ENCODE assay signal across 20 cellular contexts in the genomic region with DNA sequence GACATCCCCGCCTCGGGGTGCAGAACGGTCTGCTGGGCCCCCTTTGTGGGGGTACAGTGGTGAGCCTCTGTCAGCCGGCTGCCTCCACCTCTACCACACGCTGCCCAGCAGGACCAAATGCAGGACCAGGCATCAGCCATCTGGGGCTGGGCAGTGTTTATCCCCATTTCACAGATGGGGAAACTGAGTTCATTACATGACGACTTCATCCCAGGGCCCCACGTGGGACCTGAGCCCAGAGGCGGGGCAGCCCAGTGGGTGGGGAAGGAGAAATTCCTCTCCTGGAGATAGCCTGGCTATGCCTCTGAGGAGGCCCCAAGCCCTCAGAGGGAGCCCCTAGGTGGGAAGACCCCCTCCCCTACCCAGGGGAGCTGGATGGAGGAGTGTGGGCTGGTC. TPM values are rescaled to one million over a fixed set of nuclear protein-coding genes. Genes with fewer than 3 reads are reported as not detected.
"Had no signal": no experiment of that assay in that cellular context is flagged by ENCODE, and none has a peak within 500 bp of the region (broad histone marks: within the 10 kb centered on the region; RNA-seq: fewer than 3 reads in every experiment).

No MANE protein-coding gene starts in this region.

- H3K27ac Mint-ChIP-seq: nephron progenitor cell; T-helper 1 cell treated with Interleukin-12 subunit alpha and Interleukin-12 subunit beta and Interleukin-4 antibody, amounts not matched to agents 30 μg/mL and 1 μg/mL, for 36 hours; type B pancreatic cell had no signal

- H3K9me3 ChIP-seq: ascending aorta, prostate gland, right atrium auricular region had no signal

- H3K36me3 Mint-ChIP-seq: type B pancreatic cell had no signal

- ATAC-seq: activated CD4-positive, CD25-positive, alpha-beta regulatory T cell treated with anti-CD3 and anti-CD28 coated beads, Interleukin-2, amount 50 U/mL, for 24 hours; stimulated activated naive CD8-positive, alpha-beta T cell treated with anti-CD3 and anti-CD28 coated beads, Interleukin-15, Interleukin-2, amounts not matched to agents 100 U/mL and 50 U/mL, for 24 hours had no signal

- H3K4me1 Mint-ChIP-seq: nephron progenitor cell had no signal

- H3K27ac ChIP-seq: ascending aorta, prostate gland, right atrium auricular region, skin epidermis had no signal

- H3K36me3 ChIP-seq: ascending aorta, prostate gland, right atrium auricular region had no signal

- H3K4me3 ChIP-seq: ascending aorta, lung, prostate gland, right atrium auricular region, skin epidermis had no signal

- DNase-seq: activated CD4-positive, alpha-beta T cell treated with anti-CD3 and anti-CD28 coated beads, Interleukin-2, amount 50 U/mL, for 1 hour; activated CD8-positive, alpha-beta memory T cell treated with anti-CD3 and anti-CD28 coated beads for 24 hours; activated CD8-positive, alpha-beta memory T cell treated with anti-CD3 and anti-CD28 coated beads, Interleukin-2, amount 50 U/mL, for 48 hours; activated effector memory CD4-positive, alpha-beta T cell treated with anti-CD3 and anti-CD28 coated beads, Interleukin-2, amount 50 U/mL, for 16 hours; activated naive CD4-positive, alpha-beta T cell treated with anti-CD3 and anti-CD28 coated beads, Interleukin-2, amount 50 U/mL, for 16 hours; activated T-cell treated with anti-CD3 and anti-CD28 coated beads, Interleukin-2, amount 50 U/mL, for 48 hours; effector CD4-positive, alpha-beta T cell; left cardiac atrium; nephron progenitor cell; stimulated activated naive CD8-positive, alpha-beta T cell treated with anti-CD3 and anti-CD28 coated beads, Interleukin-15, Interleukin-2, amounts not matched to agents 100 U/mL and 50 U/mL, for 24 hours had no signal

- H3K4me3 Mint-ChIP-seq: nephron progenitor cell; T-helper 1 cell treated with Interleukin-12 subunit alpha and Interleukin-12 subunit beta and Interleukin-4 antibody, amounts not matched to agents 30 μg/mL and 1 μg/mL, for 36 hours; type B pancreatic cell had no signal

- H3K27me3 ChIP-seq: right atrium auricular region had no signal

- H3K4me1 ChIP-seq: ascending aorta, prostate gland, right atrium auricular region had no signal

- H3K27me3 Mint-ChIP-seq: type B pancreatic cell had no signal

RNA-seq across cellular contexts. Expression of gene CCDC187, which starts 7.1 kb away (rescaled TPM):
- total RNA-seq: esophagus mucosa, left cardiac atrium, omental fat pad, right atrium auricular region had no signal
